ENCODE assay signal across 18 cellular contexts in the genomic region with DNA sequence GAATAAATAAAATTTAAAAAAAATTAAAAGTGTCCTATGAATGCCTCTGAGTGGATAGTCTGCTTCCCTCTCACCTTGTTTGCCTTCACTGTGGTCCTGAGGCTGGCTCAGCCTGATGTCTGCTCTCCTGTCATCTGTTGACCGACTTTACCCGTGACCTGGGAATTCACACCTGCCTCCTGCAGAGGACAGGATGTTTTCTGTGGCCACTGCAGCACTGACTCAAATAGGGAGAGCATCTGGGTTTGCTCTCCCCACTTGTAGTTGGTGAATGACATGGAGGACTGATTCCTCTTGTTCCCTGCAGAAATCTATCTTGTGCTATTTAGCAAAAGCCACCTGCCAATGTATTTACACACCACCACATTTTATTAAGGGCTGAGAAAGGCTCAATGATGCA. TPM values are rescaled to one million over a fixed set of nuclear protein-coding genes. Genes with fewer than 3 reads are reported as not detected.
DNase-seq lines count a peak whose midpoint lies in the region; ATAC-seq and TF ChIP-seq lines count a peak whose summit lies in the region.
"Had no signal": no experiment of that assay in that cellular context is flagged by ENCODE, and none has a peak within 500 bp of the region (broad histone marks: within the 10 kb centered on the region; RNA-seq: fewer than 3 reads in every experiment).

No MANE protein-coding gene starts in this region.

- no peaks in the 10 kb centered on the region for H3K79me2 ChIP-seq in OCI-LY7 (ENCODE audit: insufficient read depth, low read depth, low read length)

- no peaks in the 10 kb centered on the region for H3K27me3 Mint-ChIP-seq in activated CD8-positive, alpha-beta memory T cell treated with anti-CD3 and anti-CD28 coated beads, Interleukin-2, amount 10 ng/mL, durations not matched to agents 7 days and 5 days
- H3K27me3 Mint-ChIP-seq in stimulated activated naive B cell treated with anti-CD40 and anti-IgM and Interleukin-4, amounts not matched to agents 10 μg/mL and 1 μg/mL and 100 μg/mL, for 72 hours = no peaks in the 10 kb centered on the region
- H3K27me3 Mint-ChIP-seq: CD8-positive, alpha-beta memory T cell; T-cell had no signal

- H3K4me3 ChIP-seq in OCI-LY7 (ENCODE audit: low read depth, low read length, poor library complexity, severe bottlenecking) = no peak overlapping the region

- H3K27ac ChIP-seq in OCI-LY7 (ENCODE audit: low read depth, low read length, poor library complexity, severe bottlenecking) = no peak overlapping the region
- H3K27ac ChIP-seq: foreskin keratinocyte had no signal

- no TSS peak for BruUV-seq in OCI-LY7 (replicated peaks; lab: Mats Ljungman, UMichigan)

- H3K9me3 Mint-ChIP-seq in activated CD8-positive, alpha-beta memory T cell treated with anti-CD3 and anti-CD28 coated beads, Interleukin-2, amount 10 ng/mL, durations not matched to agents 7 days and 5 days (ENCODE audit: low read depth) = no peaks in the 10 kb centered on the region
- H3K9me3 Mint-ChIP-seq in stimulated activated naive B cell treated with anti-CD40 and anti-IgM and Interleukin-4, amounts not matched to agents 10 μg/mL and 1 μg/mL and 100 μg/mL, for 72 hours = no peaks in the 10 kb centered on the region
- H3K9me3 Mint-ChIP-seq: activated T-helper 2 cell treated with anti-CD3 and anti-CD28 coated beads, Interferon-gamma antibody, Interleukin-2, Interleukin-4, amounts not matched to agents 10 μg/mL and 5 μg/mL and 100 μg/mL, durations not matched to agents 14 hours and 24 hours and 36 hours; CD8-positive, alpha-beta memory T cell; nephron; T-cell had no signal

- peaks cover 29% of the 10 kb centered on the region for H3K4me1 Mint-ChIP-seq in activated CD8-positive, alpha-beta memory T cell treated with anti-CD3 and anti-CD28 coated beads, Interleukin-2, amount 10 ng/mL, durations not matched to agents 7 days and 5 days
- peaks cover 6% of the 10 kb centered on the region in 2 donors for H3K4me1 Mint-ChIP-seq in stimulated activated naive B cell treated with anti-CD40 and anti-IgM and Interleukin-4, amounts not matched to agents 10 μg/mL and 1 μg/mL and 100 μg/mL, for 72 hours
- H3K4me1 Mint-ChIP-seq: nephron had no signal

- H3K4me1 ChIP-seq in OCI-LY7 (ENCODE audit: insufficient read depth, low read length, poor library complexity, severe bottlenecking) = no peaks in the 10 kb centered on the region

- no peaks in the 10 kb centered on the region for H3K9me2 ChIP-seq in OCI-LY7 (ENCODE audit: insufficient read depth, low read length)

- POLR2A ChIA-PET in OCI-LY7 (lab: Charles Lee) = no interaction called here

- peaks cover 7% of the 10 kb centered on the region for H3K36me3 Mint-ChIP-seq in activated CD8-positive, alpha-beta memory T cell treated with anti-CD3 and anti-CD28 coated beads, Interleukin-2, amount 10 ng/mL, durations not matched to agents 7 days and 5 days
- no peaks in the 10 kb centered on the region for H3K36me3 Mint-ChIP-seq in stimulated activated naive B cell treated with anti-CD40 and anti-IgM and Interleukin-4, amounts not matched to agents 10 μg/mL and 1 μg/mL and 100 μg/mL, for 72 hours
- H3K36me3 Mint-ChIP-seq: CD8-positive, alpha-beta memory T cell; T-cell had no signal

- H3K9me3 ChIP-seq in OCI-LY7 (ENCODE audit: low read length) = no peaks in the 10 kb centered on the region

- peak; percentile 80 for DNase-seq in activated CD8-positive, alpha-beta memory T cell treated with anti-CD3 and anti-CD28 coated beads, Interleukin-2, amount 10 ng/mL, durations not matched to agents 7 days and 5 days
- no peak for DNase-seq in activated CD8-positive, alpha-beta memory T cell treated with anti-CD3 and anti-CD28 coated beads for 24 hours
- peak; percentile 50 for DNase-seq in NCI-H748 (lab: John Stamatoyannopoulos, UW; ENCODE audit: unreplicated experiment)
- no peak for DNase-seq in stimulated activated naive B cell treated with anti-CD40 and anti-IgM and Interleukin-4, amounts not matched to agents 10 μg/mL and 1 μg/mL and 100 μg/mL, for 72 hours
- DNase-seq in activated gamma-delta T cell treated with Interleukin-2 at 50 U/mL for 16 hours = no peak
- no peak for DNase-seq in OCI-LY7 (ENCODE audit: low spot score)
- DNase-seq: aorta; CD8-positive, alpha-beta memory T cell; foreskin keratinocyte; NCI-H526; substantia nigra; T-cell had no signal

- no peaks in the 10 kb centered on the region for H4K20me1 ChIP-seq in OCI-LY7 (ENCODE audit: insufficient read depth, low read length)

- no peak overlapping the region for H2AFZ ChIP-seq in OCI-LY7 (ENCODE audit: low read length)

- intact Hi-C loops in OCI-LY7 (cut with micrococcal nuclease; ENCODE audit: unreplicated experiment) = no loop called here

- no peak overlapping the region for H3K4me2 ChIP-seq in OCI-LY7 (ENCODE audit: low read length)

- no peak for TF ChIP-seq CTCF in OCI-LY7 (conservative IDR thresholded peaks at IDR 0.05; ENCODE audit: low read length)

- peak; percentile 84 for ATAC-seq in activated CD8-positive, alpha-beta memory T cell treated with anti-CD3 and anti-CD28 coated beads, Interleukin-2, amount 10 ng/mL, durations not matched to agents 7 days and 5 days
- ATAC-seq in GM21737 (IDR thresholded peaks at IDR 0.05; ENCODE audit: unreplicated experiment) (peak; percentile 67), HG03159 (IDR thresholded peaks at IDR 0.05; ENCODE audit: unreplicated experiment) (no peak)
- ATAC-seq in stimulated activated naive B cell treated with anti-CD40 and anti-IgM and Interleukin-4, amounts not matched to agents 10 μg/mL and 1 μg/mL and 100 μg/mL, for 72 hours (replicated peaks) = no peak
- ATAC-seq: foreskin keratinocyte, T-cell had no signal

- H3K36me3 ChIP-seq in OCI-LY7 (ENCODE audit: insufficient read depth, low read length) = no peaks in the 10 kb centered on the region

- H3K27ac Mint-ChIP-seq in activated CD8-positive, alpha-beta memory T cell treated with anti-CD3 and anti-CD28 coated beads, Interleukin-2, amount 10 ng/mL, durations not matched to agents 7 days and 5 days = peak overlapping the region; percentile 78
- H3K27ac Mint-ChIP-seq in stimulated activated naive B cell treated with anti-CD40 and anti-IgM and Interleukin-4, amounts not matched to agents 10 μg/mL and 1 μg/mL and 100 μg/mL, for 72 hours = peak overlapping the region; percentile 25
- H3K27ac Mint-ChIP-seq: nephron, T-cell had no signal

- no peak overlapping the region for H3K4me3 Mint-ChIP-seq in activated CD8-positive, alpha-beta memory T cell treated with anti-CD3 and anti-CD28 coated beads, Interleukin-2, amount 10 ng/mL, durations not matched to agents 7 days and 5 days
- no peak overlapping the region for H3K4me3 Mint-ChIP-seq in stimulated activated naive B cell treated with anti-CD40 and anti-IgM and Interleukin-4, amounts not matched to agents 10 μg/mL and 1 μg/mL and 100 μg/mL, for 72 hours
- H3K4me3 Mint-ChIP-seq: CD8-positive, alpha-beta memory T cell; nephron; T-cell had no signal

- CTCF ChIA-PET in activated CD8-positive, alpha-beta memory T cell treated with anti-CD3 and anti-CD28 coated beads, Interleukin-2, amount 10 ng/mL, durations not matched to agents 7 days and 5 days (lab: Charles Lee) = interaction anchor here (1.5 to 1.6 kb wide), 2 partner anchors 9 to 70 kb away, joined by 3 to 4 read pairs; partner anchors contain the start of gene SMIM13
- CTCF ChIA-PET in OCI-LY7 (lab: Charles Lee; ENCODE audit: unreplicated experiment) = no interaction called here

RNA-seq across cellular contexts. Expression of gene ERVFRD-1, which starts 52.4 kb away (rescaled TPM):
- total RNA-seq in activated CD8-positive, alpha-beta memory T cell treated with anti-CD3 and anti-CD28 coated beads, Interleukin-2, amount 10 ng/mL, durations not matched to agents 7 days and 5 days = not detected
- not detected in 2 replicates for total RNA-seq in OCI-LY7 (2014; rRNA removed; shearing (Covaris generic))
- not detected in 2 replicates for total RNA-seq in OCI-LY7 (2022)
- total RNA-seq: activated T-helper 2 cell treated with anti-CD3 and anti-CD28 coated beads, Interferon-gamma antibody, Interleukin-2, Interleukin-4, amounts not matched to agents 10 μg/mL and 5 μg/mL and 100 μg/mL, durations not matched to agents 14 hours and 24 hours and 36 hours; CD8-positive, alpha-beta memory T cell; foreskin keratinocyte; pulmonary artery endothelial cell; RPMI7951 had no signal

Comparison
In these comparisons a context has a peak if more than half of its experiments do, and no peak if none do; other contexts are left out.
1. DNase-seq: peak in activated CD8-positive, alpha-beta memory T cell treated with anti-CD3 and anti-CD28 coated beads, Interleukin-2, amount 10 ng/mL, durations not matched to agents 7 days and 5 days (single experiment) and NCI-H748 (single experiment); none in activated CD8-positive, alpha-beta memory T cell treated with anti-CD3 and anti-CD28 coated beads for 24 hours (single experiment), stimulated activated naive B cell treated with anti-CD40 and anti-IgM and Interleukin-4, amounts not matched to agents 10 μg/mL and 1 μg/mL and 100 μg/mL, for 72 hours (single experiment), activated gamma-delta T cell treated with Interleukin-2 at 50 U/mL for 16 hours (single experiment) and OCI-LY7 (single experiment).
2. ATAC-seq: peak in activated CD8-positive, alpha-beta memory T cell treated with anti-CD3 and anti-CD28 coated beads, Interleukin-2, amount 10 ng/mL, durations not matched to agents 7 days and 5 days (single experiment) and GM21737 (single experiment); none in stimulated activated naive B cell treated with anti-CD40 and anti-IgM and Interleukin-4, amounts not matched to agents 10 μg/mL and 1 μg/mL and 100 μg/mL, for 72 hours (0 of 2) and HG03159 (single experiment).